8 cellular contexts compared by ENCODE assay signal in genomic region chr22:39170825-39171622, GRCh38. TPM values are rescaled to one million over a fixed set of nuclear protein-coding genes. Genes with fewer than 3 reads are reported as not detected.
A peak's percentile ranks its signal among the peaks of the same experiment; 100 is the strongest.
DNase-seq lines count a peak whose midpoint lies in the region; ATAC-seq and TF ChIP-seq lines count a peak whose summit lies in the region.

No MANE protein-coding gene starts in this region.

- ATAC-seq in activated naive CD4-positive, alpha-beta T cell treated with anti-CD3 and anti-CD28 coated beads, Interleukin-2, amount 50 U/mL, for 72 hours = peak; percentile 89 to 93

- intact Hi-C loops in uterus (cut with DNase I; ENCODE audit: low total_unique reads) = loop anchor here (2.0 to 10.0 kb wide), 2 partner anchors 140 to 344 kb away; no protein-coding TSS in a partner anchor

- H3K27me3 ChIP-seq in Loucy (ENCODE audit: insufficient read depth, low read length, poor library complexity, severe bottlenecking) = no peaks in the 10 kb centered on the region
- no peaks in the 10 kb centered on the region for H3K27me3 ChIP-seq in SU-DHL-6 (ENCODE audit: low read length)
- H3K27me3 ChIP-seq in cardiac muscle cell = no peaks in the 10 kb centered on the region
- H3K27me3 ChIP-seq in uterus = no peaks in the 10 kb centered on the region

- no peaks in the 10 kb centered on the region; the same call in 1 of the 2 replicates for H3K9me3 ChIP-seq in Loucy (ENCODE audit: insufficient read depth, low read depth, low read length)
- no peaks in the 10 kb centered on the region for H3K9me3 ChIP-seq in SU-DHL-6 (ENCODE audit: insufficient read depth, low read length)
- H3K9me3 ChIP-seq in cardiac muscle cell (ENCODE audit: low read depth) = no peaks in the 10 kb centered on the region
- H3K9me3 ChIP-seq in uterus = no peaks in the 10 kb centered on the region

- H3K4me3 ChIP-seq in Loucy (ENCODE audit: low read length, poor library complexity, severe bottlenecking) = no peak overlapping the region
- peak overlapping the region; percentile 35 for H3K4me3 ChIP-seq in SU-DHL-6 (ENCODE audit: insufficient read depth, low read length, poor library complexity, severe bottlenecking)
- no peak overlapping the region for H3K4me3 ChIP-seq in cardiac muscle cell
- no peak overlapping the region for H3K4me3 ChIP-seq in uterus

- H3K9ac ChIP-seq in Loucy (ENCODE audit: low read depth, low read length, poor library complexity, severe bottlenecking) (no peak overlapping the region), SU-DHL-6 (ENCODE audit: low read length) (peak overlapping the region; percentile 35; the same call in 1 of the 2 replicates)

- H3K4me2 ChIP-seq in Loucy (ENCODE audit: low read depth, low read length, poor library complexity, severe bottlenecking) (peak overlapping the region; percentile 22), SU-DHL-6 (ENCODE audit: low read depth, low read length, poor library complexity, severe bottlenecking) (peak overlapping the region; percentile 59)

- peak in 1 of 2 donors; percentile 14 for TF ChIP-seq POLR2A in uterus (IDR thresholded peaks at IDR 0.05)

- DNase-seq in AG09319 (ENCODE audit: extremely low read depth, low read depth) (no peak), GM19238 (ENCODE audit: insufficient read length, low spot score) (peak; percentile 78), cardiac muscle cell (ENCODE audit: low read depth in 1 of 2, low spot score in 1 of 2) (peak; percentile 77 to 88), renal cortical epithelial cell (ENCODE audit: low read depth) (peak; percentile 29), uterus (peak; percentile 81 to 86)
- peak; percentile 87 to 93 for DNase-seq in activated naive CD4-positive, alpha-beta T cell treated with anti-CD3 and anti-CD28 coated beads, Interleukin-2, amount 50 U/mL, for 72 hours (ENCODE audit: low spot score in 2 of 2)

- H3K27ac Mint-ChIP-seq in activated naive CD4-positive, alpha-beta T cell treated with anti-CD3 and anti-CD28 coated beads, Interleukin-2, amount 50 U/mL, for 72 hours = peak overlapping the region in 1 of 2 donors; percentile 33

- TF ChIP-seq CTCF in AG09319 (IDR thresholded peaks at IDR 0.05; ENCODE audit: low read depth, low read length) = peak; percentile 91
- peak; percentile 90 for TF ChIP-seq CTCF in Loucy (conservative IDR thresholded peaks at IDR 0.05; ENCODE audit: low read length)
- TF ChIP-seq CTCF in SU-DHL-6 (IDR thresholded peaks at IDR 0.05; ENCODE audit: insufficient read depth, low read length, poor library complexity, severe bottlenecking) = peak; percentile 92
- peak; percentile 84 for TF ChIP-seq CTCF in cardiac muscle cell (IDR thresholded peaks at IDR 0.05; ENCODE audit: low read depth, low read length)
- TF ChIP-seq CTCF in uterus (IDR thresholded peaks at IDR 0.05) = peak; percentile 96 to 99 (median 96)

- H3K79me2 ChIP-seq in Loucy (ENCODE audit: insufficient read depth, low read length) (no peaks in the 10 kb centered on the region), SU-DHL-6 (ENCODE audit: insufficient read depth, low read length) (no peaks in the 10 kb centered on the region)

- H3F3A ChIP-seq in Loucy (ENCODE audit: low read depth) (no peaks in the 10 kb centered on the region), SU-DHL-6 (ENCODE audit: insufficient read depth) (no peaks in the 10 kb centered on the region; the same call in 1 of the 2 replicates)

- no peaks in the 10 kb centered on the region for H4K20me1 ChIP-seq in Loucy (ENCODE audit: insufficient read depth, low read length, poor library complexity, severe bottlenecking)
- no peaks in the 10 kb centered on the region for H4K20me1 ChIP-seq in SU-DHL-6 (ENCODE audit: low read depth, low read length)

- H3K4me1 ChIP-seq in Loucy (ENCODE audit: insufficient read depth, low read length, poor library complexity, severe bottlenecking) (peaks cover 15% of the 10 kb centered on the region), cardiac muscle cell (ENCODE audit: low read depth) (peaks cover 21% of the 10 kb centered on the region), uterus (peaks cover 0 to 33% of the 10 kb centered on the region in 2 donors)

- no peaks in the 10 kb centered on the region for H3K36me3 ChIP-seq in Loucy (ENCODE audit: insufficient read depth, low read length)
- no peaks in the 10 kb centered on the region for H3K36me3 ChIP-seq in SU-DHL-6 (ENCODE audit: low read length)
- H3K36me3 ChIP-seq in cardiac muscle cell = no peaks in the 10 kb centered on the region
- H3K36me3 ChIP-seq in uterus = no peaks in the 10 kb centered on the region

- H3K9me3 Mint-ChIP-seq in activated naive CD4-positive, alpha-beta T cell treated with anti-CD3 and anti-CD28 coated beads, Interleukin-2, amount 50 U/mL, for 72 hours = no peaks in the 10 kb centered on the region

- H3K36me3 Mint-ChIP-seq in activated naive CD4-positive, alpha-beta T cell treated with anti-CD3 and anti-CD28 coated beads, Interleukin-2, amount 50 U/mL, for 72 hours = no peaks in the 10 kb centered on the region

- no peaks in the 10 kb centered on the region for H3K9me2 ChIP-seq in Loucy (replicated peaks; ENCODE audit: low read depth, low read length)
- H3K9me2 ChIP-seq in SU-DHL-6 (replicated peaks; ENCODE audit: insufficient read depth, low read length) = no peaks in the 10 kb centered on the region

- peak overlapping the region; percentile 30 for H3K27ac ChIP-seq in SU-DHL-6 (ENCODE audit: low read depth, low read length)
- H3K27ac ChIP-seq in cardiac muscle cell = no peak overlapping the region
- peak overlapping the region in 1 of 2 donors; percentile 1 for H3K27ac ChIP-seq in uterus

- H2AFZ ChIP-seq in Loucy (ENCODE audit: low read length) (peak overlapping the region; percentile 31; the same call in 1 of the 2 replicates), SU-DHL-6 (ENCODE audit: low read depth, low read length, severe bottlenecking) (peak overlapping the region; percentile 96)

RNA-seq across cellular contexts. Expression of gene CBX7, which starts 18.5 kb away (rescaled TPM):
- 10 to 100 TPM; 25.0 to 43.8 TPM for total RNA-seq in activated naive CD4-positive, alpha-beta T cell treated with anti-CD3 and anti-CD28 coated beads, Interleukin-2, amount 50 U/mL, for 72 hours
- total RNA-seq in cardiac muscle cell (8.9 and 31.3 TPM in 2 replicates), renal cortical epithelial cell (1.7 and 5.7 TPM in 2 replicates), uterus (100 to 1,000 TPM in 2 of 4 donors, 10 to 100 TPM in 2; 16.0 to 128 (median 102) TPM)
- 10.2 and 10.9 TPM in 2 replicates for polyA plus RNA-seq in cardiac muscle cell
